In the genomic region with DNA sequence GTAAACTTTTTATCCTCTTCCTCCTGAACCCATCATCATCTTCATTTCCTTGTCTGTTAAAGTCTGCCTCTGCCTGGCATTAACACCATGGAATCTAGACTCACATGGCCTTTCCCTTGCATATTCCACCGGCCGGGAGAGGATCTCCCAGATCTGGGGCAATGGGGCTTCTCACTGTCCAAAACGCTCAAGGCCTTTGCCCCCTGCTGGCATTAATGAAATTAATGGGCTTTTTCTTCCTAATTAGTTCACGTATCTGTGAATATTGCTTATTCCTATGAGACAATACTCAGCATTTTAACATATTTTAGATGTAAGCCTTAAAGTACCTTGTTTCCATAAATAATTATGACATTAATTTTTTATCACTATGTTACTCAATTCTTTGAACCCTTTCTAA, we compare ENCODE assay signal across 15 cellular contexts. TPM values are rescaled to one million over a fixed set of nuclear protein-coding genes. Genes with fewer than 3 reads are reported as not detected.
DNase-seq lines count a peak whose midpoint lies in the region; TF ChIP-seq lines count a peak whose summit lies in the region.
"Had no signal": no experiment of that assay in that cellular context is flagged by ENCODE, and none has a peak within 500 bp of the region (broad histone marks: within the 10 kb centered on the region; RNA-seq: fewer than 3 reads in every experiment).

No MANE protein-coding gene starts in this region.

- H3K27ac ChIP-seq in Karpas-422 (ENCODE audit: low read length) (no peak overlapping the region), brain microvascular endothelial cell (no peak overlapping the region), neural progenitor cell (no peak overlapping the region)
- H3K27ac ChIP-seq: SJCRH30, skin epidermis, suprapubic skin had no signal

- H3K79me2 ChIP-seq in Karpas-422 (ENCODE audit: low read length) (no peaks in the 10 kb centered on the region), neural progenitor cell (ENCODE audit: low read depth) (no peaks in the 10 kb centered on the region)

- H3K27me3 Mint-ChIP-seq in neural progenitor cell (ENCODE audit: insufficient read depth, low read depth), result peaks cover 5% of the 10 kb centered on the region

- DNase-seq in DMS 273 (lab: John Stamatoyannopoulos, UW; ENCODE audit: unreplicated experiment) (peak; percentile 11), DMS 273 treated with DMSO at 0.1 percent for 48 hours (lab: John Stamatoyannopoulos, UW) (no peak), Karpas-422 (peak; percentile 51), brain microvascular endothelial cell (no peak), neural progenitor cell (ENCODE audit: low spot score) (no peak), OCI-M1 (lab: John Stamatoyannopoulos, UW) (no peak), GF-D8 (lab: John Stamatoyannopoulos, UW) (no peak)
- DNase-seq in activated CD4-positive, alpha-beta T cell treated with anti-CD3 and anti-CD28 coated beads for 1 hour, result no peak
- DNase-seq: 8988T; activated CD4-positive, CD25-positive, alpha-beta regulatory T cell; heart right ventricle; NCI-H1694 had no signal

- no peak overlapping the region for H3K4me2 ChIP-seq in Karpas-422 (ENCODE audit: low read depth, low read length, poor library complexity, severe bottlenecking)
- H3K4me2 ChIP-seq in neural progenitor cell, result no peak overlapping the region

- H3K27me3 ChIP-seq in Karpas-422 (ENCODE audit: low read length) (no peaks in the 10 kb centered on the region), brain microvascular endothelial cell (replicated peaks) (no peaks in the 10 kb centered on the region), neural progenitor cell (peaks cover 40% of the 10 kb centered on the region)
- H3K27me3 ChIP-seq: SJCRH30 had no signal

- H3K4me1 ChIP-seq in Karpas-422 (ENCODE audit: low read length) (no peaks in the 10 kb centered on the region), neural progenitor cell (peaks cover 6% of the 10 kb centered on the region)
- H3K4me1 ChIP-seq: SJCRH30 had no signal

- no peaks in the 10 kb centered on the region for H3K36me3 ChIP-seq in Karpas-422 (ENCODE audit: insufficient read depth, low read length)
- H3K36me3 ChIP-seq in brain microvascular endothelial cell (replicated peaks), result peaks cover 6% of the 10 kb centered on the region
- no peaks in the 10 kb centered on the region for H3K36me3 ChIP-seq in neural progenitor cell
- H3K36me3 ChIP-seq: heart right ventricle, SJCRH30, suprapubic skin had no signal

- peaks cover 2% of the 10 kb centered on the region for H3K36me3 Mint-ChIP-seq in neural progenitor cell

- H3K4me1 Mint-ChIP-seq in neural progenitor cell, result peaks cover 18% of the 10 kb centered on the region

- H3F3A ChIP-seq in neural progenitor cell (ENCODE audit: low read depth), result peaks cover 5% of the 10 kb centered on the region

- peak overlapping the region; percentile 36 for H3K4me3 Mint-ChIP-seq in neural progenitor cell

- in situ Hi-C loops in brain microvascular endothelial cell (cut with HindIII; ENCODE audit: low pct_ligation_motif_present, low sequenced_read_pairs), result no loop called here

- H3K9me3 ChIP-seq in Karpas-422 (ENCODE audit: low read length) (no peaks in the 10 kb centered on the region), neural progenitor cell (ENCODE audit: low read depth) (no peaks in the 10 kb centered on the region)
- H3K9me3 ChIP-seq: heart right ventricle, SJCRH30, suprapubic skin had no signal

- no peak overlapping the region for H3K4me3 ChIP-seq in Karpas-422 (ENCODE audit: low read length)
- no peak overlapping the region for H3K4me3 ChIP-seq in brain microvascular endothelial cell (ENCODE audit: low read depth, low read length)
- no peak overlapping the region for H3K4me3 ChIP-seq in neural progenitor cell

- no peak overlapping the region for H3K9ac ChIP-seq in Karpas-422 (ENCODE audit: low read length)
- no peak overlapping the region for H3K9ac ChIP-seq in neural progenitor cell

- no peaks in the 10 kb centered on the region for H4K20me1 ChIP-seq in Karpas-422 (ENCODE audit: insufficient read depth, low read depth, low read length)
- no peaks in the 10 kb centered on the region for H4K20me1 ChIP-seq in neural progenitor cell (ENCODE audit: low read depth)

- peaks cover 2% of the 10 kb centered on the region for H3K9me3 Mint-ChIP-seq in neural progenitor cell

- no peak overlapping the region for H3K27ac Mint-ChIP-seq in neural progenitor cell

- H2AFZ ChIP-seq in Karpas-422 (ENCODE audit: low read length) (no peak overlapping the region), neural progenitor cell (replicated peaks) (no peak overlapping the region)

- no peaks in the 10 kb centered on the region for H3K9me2 ChIP-seq in Karpas-422 (replicated peaks; ENCODE audit: insufficient read depth, low read length)

- TF ChIP-seq CTCF in brain microvascular endothelial cell (IDR thresholded peaks at IDR 0.05; ENCODE audit: low read depth, low read length, missing control alignments) (peak; percentile 25), neural progenitor cell (IDR thresholded peaks at IDR 0.05) (no peak)

RNA-seq across cellular contexts. Expression of gene CAPRIN2, which starts 42.9 kb away (rescaled TPM):
- 24.9 and 39.8 TPM in 2 replicates for total RNA-seq in Karpas-422 (2014; rRNA removed; shearing (Covaris generic); ENCODE audit: low replicate concordance)
- 49.9 and 53.2 TPM in 2 replicates for total RNA-seq in neural progenitor cell (ENCODE audit: low replicate concordance)

Comparison
In these comparisons a context has a peak if more than half of its experiments do, and no peak if none do; other contexts are left out.
1. DNase-seq: peak in DMS 273 (single experiment) and Karpas-422 (single experiment); none in DMS 273 treated with DMSO at 0.1 percent for 48 hours (single experiment), brain microvascular endothelial cell (single experiment), neural progenitor cell (single experiment), OCI-M1 (single experiment), activated CD4-positive, alpha-beta T cell treated with anti-CD3 and anti-CD28 coated beads for 1 hour (single experiment) and GF-D8 (single experiment).